10 cellular contexts compared by ENCODE assay signal in genomic region chr17:8001976-8002645, GRCh38. TPM values are rescaled to one million over a fixed set of nuclear protein-coding genes. Genes with fewer than 3 reads are reported as not detected.
DNase-seq lines count a peak whose midpoint lies in the region; ATAC-seq and TF ChIP-seq lines count a peak whose summit lies in the region.
"Had no signal": no experiment of that assay in that cellular context is flagged by ENCODE, and none has a peak within 500 bp of the region (broad histone marks: within the 10 kb centered on the region; RNA-seq: fewer than 3 reads in every experiment).

TSS of gene GUCY2D (plus strand) at chr17:8002615. CDS start at chr17:8003048, 433 bp downstream.

- peaks cover 61% of the 10 kb centered on the region for H3K27me3 Mint-ChIP-seq in nephron (ENCODE audit: low read depth)

- DNase-seq in CD1c-positive myeloid dendritic cell (ENCODE audit: extremely low spot score) (peak; percentile 60), IMR-90 (no peak), dorsolateral prefrontal cortex (no peak), mammary epithelial cell (no peak), posterior vena cava (ENCODE audit: low spot score) (no peak)
- DNase-seq in activated CD4-positive, alpha-beta T cell treated with anti-CD3 and anti-CD28 coated beads, Interleukin-2, amount 50 U/mL, for 4 hours = no peak
- DNase-seq: activated effector memory CD4-positive, alpha-beta T cell treated with Interleukin-2 at 50 U/mL for 16 hours; stimulated activated CD4-positive, alpha-beta T cell treated with anti-CD3 and anti-CD28 coated beads, Interleukin-4, amount 100 ng/mL, for 1 hour had no signal

- H4K5ac ChIP-seq in IMR-90 (ENCODE audit: low read depth, low read length) = no peak within 1 kb of the TSS

- no peaks in the 10 kb centered on the region for H3K36me3 Mint-ChIP-seq in nephron (ENCODE audit: low read depth)

- dilution Hi-C loops in IMR-90 (cut with HindIII; ENCODE audit: low sequenced_read_pairs, unreplicated experiment) = no loop called here
- dilution Hi-C loops in mammary epithelial cell (cut with HindIII; ENCODE audit: low sequenced_read_pairs) = no loop called here

- TF ChIP-seq CTCF in IMR-90 (conservative IDR thresholded peaks at IDR 0.05; ENCODE audit: low read depth, low read length) (no peak), dorsolateral prefrontal cortex (IDR thresholded peaks at IDR 0.05 in 54 of 56, conservative IDR thresholded peaks at IDR 0.05 in 2 of 56; ENCODE audit: low read depth in 1 of 56, partially characterized antibody in 56 of 56) (no peak), nephron (IDR thresholded peaks at IDR 0.05; ENCODE audit: unreplicated experiment in 3 of 3) (no peak), mammary epithelial cell (conservative IDR thresholded peaks at IDR 0.05 in 1 of 2, IDR thresholded peaks at IDR 0.05 in 1 of 2; ENCODE audit: extremely low read depth in 1 of 2, insufficient read depth in 1 of 2, low read depth in 1 of 2, low read length in 2 of 2) (no peak)

- peaks cover 48% of the 10 kb centered on the region for H3K27me3 ChIP-seq in IMR-90 (ENCODE audit: control insufficient read depth, insufficient read depth, low read length)
- peaks cover 0 to 77% (median 29%) of the 10 kb centered on the region in 45 donors for H3K27me3 ChIP-seq in dorsolateral prefrontal cortex
- H3K27me3 ChIP-seq in mammary epithelial cell (ENCODE audit: insufficient read depth, low read length) = no peaks in the 10 kb centered on the region

- H3K27ac Mint-ChIP-seq in nephron = no peak within 1 kb of the TSS

- no peak for TF ChIP-seq RAD21 in IMR-90 (IDR thresholded peaks at IDR 0.05; ENCODE audit: low read length)

- no peak within 1 kb of the TSS for H2BK20ac ChIP-seq in IMR-90 (ENCODE audit: low read depth, low read length)

- peaks cover 10% of the 10 kb centered on the region for H3K4me1 Mint-ChIP-seq in nephron

- H3K36me3 ChIP-seq in IMR-90 (ENCODE audit: control insufficient read depth, insufficient read depth, low read length) (no peaks in the 10 kb centered on the region), mammary epithelial cell (ENCODE audit: insufficient read depth, low read length) (no peaks in the 10 kb centered on the region)

- no peak within 1 kb of the TSS for H2AK9ac ChIP-seq in IMR-90 (replicated peaks; ENCODE audit: low read depth, low read length, poor library complexity)

- H3K18ac ChIP-seq in IMR-90 (ENCODE audit: low read depth, low read length) = no peak within 1 kb of the TSS

- no peak for TF ChIP-seq POLR2A in IMR-90 (IDR thresholded peaks at IDR 0.05; ENCODE audit: low read depth, low read length)

- no peak within 1 kb of the TSS for H4K91ac ChIP-seq in IMR-90 (ENCODE audit: insufficient read depth, low read depth, low read length)

- WGBS in IMR-90 (ENCODE audit: extremely low coverage in 2 of 2, insufficient read length in 1 of 2), 2 experiments = 20% methylated on average over 1 of the region's 12 CpGs; no CpG with 5 or more reads in 1 of the 2 experiments
- 80% methylated on average over 7 of the region's 12 CpGs for WGBS in mammary epithelial cell (ENCODE audit: low coverage, missing lambda C conversion rate)

- peaks cover 7% of the 10 kb centered on the region for H3K9me3 Mint-ChIP-seq in nephron

- H3K27ac ChIP-seq in IMR-90 (ENCODE audit: insufficient read depth, low read length) (no peak within 1 kb of the TSS), dorsolateral prefrontal cortex (no peak within 1 kb of the TSS), mammary epithelial cell (ENCODE audit: insufficient read depth, low read depth, low read length) (no peak within 1 kb of the TSS)

- H2BK5ac ChIP-seq in IMR-90 (ENCODE audit: low read depth, low read length, poor library complexity, severe bottlenecking) = no peak within 1 kb of the TSS

- intact Hi-C loops in IMR-90 (cut with micrococcal nuclease) = no loop called here
- intact Hi-C loops in dorsolateral prefrontal cortex (cut with DNase I) = no loop called here
- intact Hi-C loops in mammary epithelial cell (cut with micrococcal nuclease) = no loop called here
- intact Hi-C loops in posterior vena cava (cut with DNase I) = no loop called here

- POLR2A ChIA-PET in IMR-90 (lab: Charles Lee; ENCODE audit: unreplicated experiment) = no interaction called here

- H3K4me3 ChIP-seq in IMR-90 (ENCODE audit: insufficient read depth, low read depth, low read length) (no peak within 1 kb of the TSS), dorsolateral prefrontal cortex (peak within 1 kb of the TSS in 47 of 59 donors; percentile 0 to 50 (median 29)), mammary epithelial cell (replicated peaks in 1 of 3; ENCODE audit: insufficient read depth in 1 of 3, low read depth in 2 of 3, low read length in 3 of 3) (no peak within 1 kb of the TSS)

- peaks cover 4% of the 10 kb centered on the region; the same call in 1 of the 2 replicates for H3K4me1 ChIP-seq in IMR-90 (ENCODE audit: control insufficient read depth, insufficient read depth, low read length)
- H3K4me1 ChIP-seq in mammary epithelial cell (ENCODE audit: insufficient read depth, low read length) = peaks cover 17% of the 10 kb centered on the region

- no peak within 1 kb of the TSS for H3K23ac ChIP-seq in IMR-90 (ENCODE audit: low read depth, low read length)

- no peaks in the 10 kb centered on the region for H3K79me1 ChIP-seq in IMR-90 (ENCODE audit: low read depth in 1 of 2, low read length in 2 of 2)

- H3K56ac ChIP-seq in IMR-90 (ENCODE audit: extremely low read depth, insufficient read depth, low read length) = no peak within 1 kb of the TSS

- H3K4ac ChIP-seq in IMR-90 (ENCODE audit: low read depth, low read length) = no peak within 1 kb of the TSS

- H4K8ac ChIP-seq in IMR-90 (ENCODE audit: low read depth in 2 of 2, low read length in 2 of 2) = no peak within 1 kb of the TSS

- in situ Hi-C loops in IMR-90 (cut with MboI; ENCODE audit: low sequenced_read_pairs) (no loop called here), mammary epithelial cell (cut with MboI; ENCODE audit: low sequenced_read_pairs in 2 of 2) (no loop called here)

- no peak within 1 kb of the TSS for H2BK120ac ChIP-seq in IMR-90 (ENCODE audit: low read depth, low read length)

- no peaks in the 10 kb centered on the region for H3K79me2 ChIP-seq in mammary epithelial cell (ENCODE audit: insufficient read depth, low read length)

- no peak within 1 kb of the TSS for H3K14ac ChIP-seq in IMR-90 (replicated peaks; ENCODE audit: low read depth, low read length)

- H2BK15ac ChIP-seq in IMR-90 (ENCODE audit: low read depth, low read length) = no peak within 1 kb of the TSS

- H2AK5ac ChIP-seq in IMR-90 (ENCODE audit: low read depth, low read length) = no peak within 1 kb of the TSS

- peak within 1 kb of the TSS; percentile 0 to 56 (median 11) for H3K4me3 Mint-ChIP-seq in nephron

- H3K9me3 ChIP-seq in IMR-90 (ENCODE audit: control insufficient read depth, insufficient read depth, low read length) (no peaks in the 10 kb centered on the region), mammary epithelial cell (replicated peaks; ENCODE audit: insufficient read depth, low read length) (no peaks in the 10 kb centered on the region)

- H4K20me1 ChIP-seq in IMR-90 (ENCODE audit: insufficient read depth, low read length) = 0 out of 2 replicates have a peak, but pooled peaks cover 5% of the 10 kb centered on the region
- H4K20me1 ChIP-seq in mammary epithelial cell (ENCODE audit: insufficient read depth, low read length) = no peaks in the 10 kb centered on the region

- no peak within 1 kb of the TSS for H3K9ac ChIP-seq in IMR-90 (ENCODE audit: low read depth, low read length)
- H3K9ac ChIP-seq in mammary epithelial cell (ENCODE audit: insufficient read depth, low read length) = no peak within 1 kb of the TSS

- H2AFZ ChIP-seq in IMR-90 (replicated peaks; ENCODE audit: low read length, poor library complexity) = peak within 1 kb of the TSS; percentile 72
- H2AFZ ChIP-seq in mammary epithelial cell (ENCODE audit: low read depth, low read length) = no peak within 1 kb of the TSS

- ATAC-seq in IMR-90 (ENCODE audit: low read depth) (no peak), GM18861 (IDR thresholded peaks at IDR 0.05; ENCODE audit: unreplicated experiment) (no peak)

- 0 out of 2 replicates have a peak, but pooled peaks cover 5% of the 10 kb centered on the region for H3K9me1 ChIP-seq in IMR-90 (ENCODE audit: insufficient read depth, low read length)

- BruUV-seq in IMR-90 (replicated peaks; lab: Mats Ljungman, UMichigan) (no TSS peak), mammary epithelial cell (replicated peaks; lab: Mats Ljungman, UMichigan) (no TSS peak)

- CTCF ChIA-PET in IMR-90 (lab: Yijun Ruan, JAX) = interaction anchor here (0.7 kb wide), 1 partner anchor 9 kb away, joined by 3 read pairs; no protein-coding TSS in a partner anchor
- CTCF ChIA-PET in mammary epithelial cell (lab: Charles Lee; ENCODE audit: low non-redundant PET) = interaction anchor here (0.7 kb wide), 1 partner anchor 12 kb away, joined by 5 read pairs; no protein-coding TSS in a partner anchor

- H3K4me2 ChIP-seq in IMR-90 (ENCODE audit: low read depth, low read length) (no peak within 1 kb of the TSS), mammary epithelial cell (ENCODE audit: insufficient read depth, low read depth, low read length) (no peak within 1 kb of the TSS)

TF ChIP-seq in IMR-90, 13 proteins besides CTCF, POLR2A, EP300 and RAD21 (continues in another document):
- TF ChIP-seq RCOR1 (IDR thresholded peaks at IDR 0.05; ENCODE audit: insufficient replicate concordance, low read length) (no peak), RFX5 (IDR thresholded peaks at IDR 0.05; ENCODE audit: low read depth, low read length) (no peak), MAZ (IDR thresholded peaks at IDR 0.05; ENCODE audit: borderline replicate concordance, low read depth, low read length) (no peak)
- TF ChIP-seq, protein P1, sequence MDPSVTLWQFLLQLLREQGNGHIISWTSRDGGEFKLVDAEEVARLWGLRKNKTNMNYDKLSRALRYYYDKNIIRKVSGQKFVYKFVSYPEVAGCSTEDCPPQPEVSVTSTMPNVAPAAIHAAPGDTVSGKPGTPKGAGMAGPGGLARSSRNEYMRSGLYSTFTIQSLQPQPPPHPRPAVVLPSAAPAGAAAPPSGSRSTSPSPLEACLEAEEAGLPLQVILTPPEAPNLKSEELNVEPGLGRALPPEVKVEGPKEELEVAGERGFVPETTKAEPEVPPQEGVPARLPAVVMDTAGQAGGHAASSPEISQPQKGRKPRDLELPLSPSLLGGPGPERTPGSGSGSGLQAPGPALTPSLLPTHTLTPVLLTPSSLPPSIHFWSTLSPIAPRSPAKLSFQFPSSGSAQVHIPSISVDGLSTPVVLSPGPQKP (IDR thresholded peaks at IDR 0.05; ENCODE audit: borderline replicate concordance, low read depth, low read length) = no peak

RNA-seq across cellular contexts. Expression of gene GUCY2D, which starts in this region (rescaled TPM):
- total RNA-seq in IMR-90 (2012; rRNA removed) = not detected in 2 replicates
- 0.03 TPM in 1 of 2 replicates, not detected in the other for polyA plus RNA-seq in IMR-90 (2012; rRNA removed)
- polyA plus RNA-seq in IMR-90 (2012; cell fraction: cytosol; rRNA removed) = not detected in 2 replicates
- not detected in 2 replicates for polyA plus RNA-seq in IMR-90 (2012; cell fraction: nucleus; rRNA removed; ENCODE audit: low replicate concordance)
- total RNA-seq in dorsolateral prefrontal cortex = 1 to 10 TPM in 28 of 120 experiments, under 1 TPM in 56, not detected in 36; 0.13 to 2.8 (median 0.83) TPM
- total RNA-seq in mammary epithelial cell = under 1 TPM in 1 of 2 donors, not detected in 1; 0.47 TPM
- 0.01 TPM for polyA plus RNA-seq in mammary epithelial cell
- not detected for polyA minus RNA-seq in mammary epithelial cell
- total RNA-seq in posterior vena cava = not detected

Comparison
In these comparisons a context has a peak if more than half of its experiments do, and no peak if none do; other contexts are left out.
1. H3K4me3 ChIP-seq: peak in dorsolateral prefrontal cortex (47 of 59); none in IMR-90 (single experiment) and mammary epithelial cell (0 of 3).